Comparison of ENCODE assay signal across 1 cellular context in genomic region chr5:134224905-134225779, GRCh38.
A peak's percentile ranks its signal among the peaks of the same experiment; 100 is the strongest.
TF ChIP-seq lines count a peak whose summit lies in the region.

No MANE protein-coding gene starts in this region.

TF ChIP-seq in HepG2, 621 proteins besides CTCF, POLR2A, EP300 and RAD21 (continued from another document and continues in another):
- TF ChIP-seq MAX (IDR thresholded peaks at IDR 0.05): peak; percentile 30; the same call in 1 of the 2 replicates
- TF ChIP-seq ETS1 (CRISPR knock-in tag; IDR thresholded peaks at IDR 0.05): no peak
- TF ChIP-seq ZNF234 (CRISPR knock-in tag; conservative IDR thresholded peaks at IDR 0.05): 0 out of 2 replicates have a peak, but pooled peaks have one; percentile 9
- no peak for TF ChIP-seq NFE2L2 (IDR thresholded peaks at IDR 0.05; ENCODE audit: low read length)
- no peak for TF ChIP-seq PHF5A (CRISPR knock-in tag; IDR thresholded peaks at IDR 0.05; ENCODE audit: low read depth, unreplicated experiment)
- TF ChIP-seq ZNF138 (CRISPR knock-in tag; IDR thresholded peaks at IDR 0.05; ENCODE audit: low read depth): no peak; the same call in 1 of the 2 replicates
- TF ChIP-seq FUBP1 (CRISPR knock-in tag; IDR thresholded peaks at IDR 0.05; ENCODE audit: borderline replicate concordance): no peak
- no peak; the same call in 1 of the 2 replicates for TF ChIP-seq SATB2 (CRISPR knock-in tag; IDR thresholded peaks at IDR 0.05)
- 0 out of 2 replicates have a peak, but pooled peaks have one; percentile 16 for TF ChIP-seq RERE (CRISPR knock-in tag; IDR thresholded peaks at IDR 0.05; ENCODE audit: low read depth)
- TF ChIP-seq ZNF574 (CRISPR knock-in tag; IDR thresholded peaks at IDR 0.05): peak; percentile 57
- TF ChIP-seq AHR (CRISPR knock-in tag; IDR thresholded peaks at IDR 0.05): no peak
- TF ChIP-seq ZBTB8A (CRISPR knock-in tag; IDR thresholded peaks at IDR 0.05; ENCODE audit: borderline replicate concordance, low read depth): no peak
- TF ChIP-seq MLXIP (CRISPR knock-in tag; IDR thresholded peaks at IDR 0.05; ENCODE audit: borderline replicate concordance): no peak
- no peak for TF ChIP-seq MED1 (CRISPR knock-in tag; IDR thresholded peaks at IDR 0.05)
- no peak for TF ChIP-seq BCL3 (CRISPR knock-in tag; IDR thresholded peaks at IDR 0.05)
- TF ChIP-seq SMYD3 (CRISPR knock-in tag; IDR thresholded peaks at IDR 0.05): no peak
- no peak for TF ChIP-seq ZNF691 (CRISPR knock-in tag; IDR thresholded peaks at IDR 0.05; ENCODE audit: borderline replicate concordance, low read depth)
- TF ChIP-seq RXRA (CRISPR knock-in tag; IDR thresholded peaks at IDR 0.05): 0 out of 2 replicates have a peak, but pooled peaks have one; percentile 6
- TF ChIP-seq ZNF678 (CRISPR knock-in tag; IDR thresholded peaks at IDR 0.05): no peak
- no peak for TF ChIP-seq KLF6 (CRISPR knock-in tag; IDR thresholded peaks at IDR 0.05)
- no peak for TF ChIP-seq XBP1 (CRISPR knock-in tag; IDR thresholded peaks at IDR 0.05)
- TF ChIP-seq ZKSCAN5 (CRISPR knock-in tag; IDR thresholded peaks at IDR 0.05): no peak
- no peak for TF ChIP-seq ZNF792 (CRISPR knock-in tag; IDR thresholded peaks at IDR 0.05)
- no peak; the same call in 1 of the 2 replicates for TF ChIP-seq CERS6 (CRISPR knock-in tag; IDR thresholded peaks at IDR 0.05)
- no peak for TF ChIP-seq U2AF2 (IDR thresholded peaks at IDR 0.05; ENCODE audit: low read depth, low read length)
- TF ChIP-seq REL (CRISPR knock-in tag; conservative IDR thresholded peaks at IDR 0.05): no peak; the same call in 1 of the 2 replicates
- TF ChIP-seq THAP8 (CRISPR knock-in tag; IDR thresholded peaks at IDR 0.05; ENCODE audit: borderline replicate concordance): no peak
- TF ChIP-seq GPBP1L1 (CRISPR knock-in tag; IDR thresholded peaks at IDR 0.05): no peak
- 0 out of 2 replicates have a peak, but pooled peaks have one; percentile 73 for TF ChIP-seq TOE1 (CRISPR knock-in tag; IDR thresholded peaks at IDR 0.05)
- no peak for TF ChIP-seq SUZ12 (IDR thresholded peaks at IDR 0.05; ENCODE audit: low read depth, low read length)
- TF ChIP-seq PHB2 (IDR thresholded peaks at IDR 0.05; ENCODE audit: partially characterized antibody): no peak
- TF ChIP-seq MTF2 (CRISPR knock-in tag; IDR thresholded peaks at IDR 0.05; ENCODE audit: borderline replicate concordance): no peak
- TF ChIP-seq ZNF225 (CRISPR knock-in tag; IDR thresholded peaks at IDR 0.05): no peak
